Comparison of ENCODE assay signal across 1 cellular context in the genomic region with DNA sequence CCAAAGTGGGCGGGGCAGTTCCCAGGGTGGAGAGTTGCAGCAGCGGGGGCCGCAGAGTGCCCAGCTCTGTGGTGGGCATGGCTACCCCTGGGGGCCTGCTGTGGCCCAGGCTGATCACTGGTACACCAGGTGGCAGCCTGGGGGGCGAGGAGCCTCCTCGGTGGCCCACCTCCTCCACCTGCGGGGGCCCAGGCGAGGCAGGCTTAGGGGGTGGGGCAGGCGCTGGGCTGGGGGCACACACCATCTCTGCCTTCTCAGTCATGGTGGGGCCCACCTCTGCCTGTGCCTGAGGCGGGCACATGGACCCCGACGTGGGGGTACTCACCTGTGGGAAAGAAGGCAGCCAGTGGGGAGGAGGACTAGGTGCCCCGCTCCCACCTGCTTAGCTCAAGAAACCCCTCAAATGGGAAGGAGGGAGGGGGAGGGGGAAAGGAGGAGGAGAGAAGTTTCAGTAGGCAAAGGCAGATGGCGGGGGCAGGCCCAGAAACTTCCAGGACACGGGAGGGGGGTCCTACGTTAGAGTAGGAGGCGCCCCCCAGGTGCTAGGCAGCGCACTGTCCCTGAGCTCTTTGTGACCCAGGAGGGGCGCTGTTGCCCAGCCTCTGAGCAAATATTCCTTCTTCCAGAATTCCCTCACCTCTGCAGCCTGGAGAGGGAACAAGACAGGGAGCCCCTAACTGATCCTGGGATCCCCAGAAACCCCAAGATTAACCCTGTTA.
TF ChIP-seq lines count a peak whose summit lies in the region.

No MANE protein-coding gene starts in this region.

TF ChIP-seq in HepG2, 621 proteins besides CTCF, POLR2A, EP300 and RAD21:
- TF ChIP-seq STAG1 (CRISPR knock-in tag; IDR thresholded peaks at IDR 0.05) (peak; percentile 52), PHF20 (CRISPR knock-in tag; IDR thresholded peaks at IDR 0.05) (no peak)
- TF ChIP-seq, protein P1, sequence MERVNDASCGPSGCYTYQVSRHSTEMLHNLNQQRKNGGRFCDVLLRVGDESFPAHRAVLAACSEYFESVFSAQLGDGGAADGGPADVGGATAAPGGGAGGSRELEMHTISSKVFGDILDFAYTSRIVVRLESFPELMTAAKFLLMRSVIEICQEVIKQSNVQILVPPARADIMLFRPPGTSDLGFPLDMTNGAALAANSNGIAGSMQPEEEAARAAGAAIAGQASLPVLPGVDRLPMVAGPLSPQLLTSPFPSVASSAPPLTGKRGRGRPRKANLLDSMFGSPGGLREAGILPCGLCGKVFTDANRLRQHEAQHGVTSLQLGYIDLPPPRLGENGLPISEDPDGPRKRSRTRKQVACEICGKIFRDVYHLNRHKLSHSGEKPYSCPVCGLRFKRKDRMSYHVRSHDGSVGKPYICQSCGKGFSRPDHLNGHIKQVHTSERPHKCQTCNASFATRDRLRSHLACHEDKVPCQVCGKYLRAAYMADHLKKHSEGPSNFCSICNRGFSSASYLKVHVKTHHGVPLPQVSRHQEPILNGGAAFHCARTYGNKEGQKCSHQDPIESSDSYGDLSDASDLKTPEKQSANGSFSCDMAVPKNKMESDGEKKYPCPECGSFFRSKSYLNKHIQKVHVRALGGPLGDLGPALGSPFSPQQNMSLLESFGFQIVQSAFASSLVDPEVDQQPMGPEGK (CRISPR knock-in tag; IDR thresholded peaks at IDR 0.05): peak; percentile 66
- TF ChIP-seq, protein P2, sequence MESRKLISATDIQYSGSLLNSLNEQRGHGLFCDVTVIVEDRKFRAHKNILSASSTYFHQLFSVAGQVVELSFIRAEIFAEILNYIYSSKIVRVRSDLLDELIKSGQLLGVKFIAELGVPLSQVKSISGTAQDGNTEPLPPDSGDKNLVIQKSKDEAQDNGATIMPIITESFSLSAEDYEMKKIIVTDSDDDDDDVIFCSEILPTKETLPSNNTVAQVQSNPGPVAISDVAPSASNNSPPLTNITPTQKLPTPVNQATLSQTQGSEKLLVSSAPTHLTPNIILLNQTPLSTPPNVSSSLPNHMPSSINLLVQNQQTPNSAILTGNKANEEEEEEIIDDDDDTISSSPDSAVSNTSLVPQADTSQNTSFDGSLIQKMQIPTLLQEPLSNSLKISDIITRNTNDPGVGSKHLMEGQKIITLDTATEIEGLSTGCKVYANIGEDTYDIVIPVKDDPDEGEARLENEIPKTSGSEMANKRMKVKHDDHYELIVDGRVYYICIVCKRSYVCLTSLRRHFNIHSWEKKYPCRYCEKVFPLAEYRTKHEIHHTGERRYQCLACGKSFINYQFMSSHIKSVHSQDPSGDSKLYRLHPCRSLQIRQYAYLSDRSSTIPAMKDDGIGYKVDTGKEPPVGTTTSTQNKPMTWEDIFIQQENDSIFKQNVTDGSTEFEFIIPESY (CRISPR knock-in tag; IDR thresholded peaks at IDR 0.05): peak; percentile 88
